Comparison of ENCODE assay signal across 14 cellular contexts in genomic region chr6:3061501-3061941, GRCh38. TPM values are rescaled to one million over a fixed set of nuclear protein-coding genes. Genes with fewer than 3 reads are reported as not detected.
A peak's percentile ranks its signal among the peaks of the same experiment; 100 is the strongest.
DNase-seq lines count a peak whose midpoint lies in the region; ATAC-seq and TF ChIP-seq lines count a peak whose summit lies in the region.
"Had no signal": no experiment of that assay in that cellular context is flagged by ENCODE, and none has a peak within 500 bp of the region (broad histone marks: within the 10 kb centered on the region; RNA-seq: fewer than 3 reads in every experiment).

No MANE protein-coding gene starts in this region.

- H3K27me3 ChIP-seq in BJ (ENCODE audit: control insufficient read depth, insufficient read depth, low read length) (no peaks in the 10 kb centered on the region), RWPE2 (ENCODE audit: insufficient read depth, poor library complexity, severe bottlenecking) (no peaks in the 10 kb centered on the region)

- ATAC-seq in RWPE2 (ENCODE audit: low read depth) (peak; percentile 69), natural killer cell (no peak)
- ATAC-seq: T-cell had no signal

- H3K36me3 Mint-ChIP-seq in natural killer cell: no peaks in the 10 kb centered on the region
- H3K36me3 Mint-ChIP-seq: T-cell had no signal

- no peak overlapping the region for H3K4me3 Mint-ChIP-seq in natural killer cell
- H3K4me3 Mint-ChIP-seq: activated naive CD8-positive, alpha-beta T cell treated with anti-CD3 and anti-CD28 coated beads for 36 hours had no signal

- DNase-seq in BJ (ENCODE audit: low read depth) (no peak), RWPE2 (ENCODE audit: low spot score) (no peak), fibroblast of peridontal ligament (ENCODE audit: extremely low read depth) (peak; percentile 36), natural killer cell (no peak), COR-L47 (lab: John Stamatoyannopoulos, UW) (no peak), GM19238 (ENCODE audit: insufficient read length, low spot score) (no peak), anterior cingulate cortex (lab: John Stamatoyannopoulos, UW) (no peak)
- DNase-seq: activated CD8-positive, alpha-beta memory T cell treated with anti-CD3 and anti-CD28 coated beads for 24 hours; activated naive CD8-positive, alpha-beta T cell treated with anti-CD3 and anti-CD28 coated beads for 36 hours; mesendoderm; MM.1S; NCI-H524; T-cell had no signal

- H3K4me1 Mint-ChIP-seq in natural killer cell: peaks cover 10 to 14% of the 10 kb centered on the region in 2 donors

- intact Hi-C loops in natural killer cell (cut with micrococcal nuclease): no loop called here

- 0 out of 2 replicates have a peak, but pooled peaks have one; percentile 12 for TF ChIP-seq CTCF in BJ (IDR thresholded peaks at IDR 0.05; ENCODE audit: insufficient read depth, low read depth, low read length)
- TF ChIP-seq CTCF in HEK293 (tag by site-specific recombination; IDR thresholded peaks at IDR 0.05): no peak
- TF ChIP-seq CTCF in RWPE2 (IDR thresholded peaks at IDR 0.05; ENCODE audit: poor library complexity, severe bottlenecking): peak; percentile 12
- TF ChIP-seq CTCF in natural killer cell (IDR thresholded peaks at IDR 0.05): no peak

- H3K36me3 ChIP-seq in BJ (ENCODE audit: control insufficient read depth, insufficient read depth, low read length) (no peaks in the 10 kb centered on the region), HEK293 (ENCODE audit: control insufficient read depth in 2 of 2, insufficient read depth in 1 of 2, low read length in 2 of 2) (no peaks in the 10 kb centered on the region), RWPE2 (ENCODE audit: low read depth) (no peaks in the 10 kb centered on the region)

- H3K4me3 ChIP-seq in BJ (ENCODE audit: low read depth, low read length) (no peak overlapping the region), HEK293 (ENCODE audit: low read depth, low read length) (no peak overlapping the region), RWPE2 (ENCODE audit: severe bottlenecking) (no peak overlapping the region)

- H3K27ac Mint-ChIP-seq in natural killer cell: no peak overlapping the region
- H3K27ac Mint-ChIP-seq: activated naive CD8-positive, alpha-beta T cell treated with anti-CD3 and anti-CD28 coated beads for 36 hours had no signal

- CTCF ChIA-PET in BJ (lab: Yijun Ruan, JAX): interaction anchor here (0.5 to 2.7 kb wide), 6 partner anchors 9 to 78 kb away, joined by 3 to 10 read pairs (median 4); no protein-coding TSS in a partner anchor
- CTCF ChIA-PET in HEK293 (lab: Yijun Ruan, JAX): interaction anchor here (0.6 to 1.3 kb wide), 7 partner anchors 20 to 270 kb away, joined by 3 to 5 read pairs (median 3); partner anchors contain the start of gene NQO2

- POLR2A ChIA-PET in BJ (lab: Charles Lee) (no interaction called here), HEK293 (lab: Yijun Ruan, JAX) (interaction anchor here (0.6 kb wide), 1 partner anchor 1453 kb away, joined by 3 read pairs; no protein-coding TSS in a partner anchor)

- H3K9me3 ChIP-seq in HEK293 (ENCODE audit: control insufficient read depth, insufficient read depth, low read depth, low read length): no peaks in the 10 kb centered on the region
- no peaks in the 10 kb centered on the region for H3K9me3 ChIP-seq in RWPE2 (ENCODE audit: severe bottlenecking)

- H3K4me1 ChIP-seq in HEK293 (ENCODE audit: control insufficient read depth, insufficient read depth, low read length) (no peaks in the 10 kb centered on the region), RWPE2 (ENCODE audit: insufficient read depth, poor library complexity, severe bottlenecking) (peaks cover 16% of the 10 kb centered on the region)

- no peaks in the 10 kb centered on the region for H3K9me3 Mint-ChIP-seq in natural killer cell
- H3K9me3 Mint-ChIP-seq: activated naive CD8-positive, alpha-beta T cell treated with anti-CD3 and anti-CD28 coated beads for 36 hours; T-cell had no signal

- H3K27ac ChIP-seq in HEK293 (ENCODE audit: extremely low read depth, low read depth, low read length) (no peak overlapping the region), RWPE2 (ENCODE audit: poor library complexity, severe bottlenecking) (peak overlapping the region; percentile 18)

- H3K27me3 Mint-ChIP-seq in natural killer cell (ENCODE audit: low read depth in 2 of 2): no peaks in the 10 kb centered on the region
- H3K27me3 Mint-ChIP-seq: activated naive CD8-positive, alpha-beta T cell treated with anti-CD3 and anti-CD28 coated beads for 36 hours; T-cell had no signal

TF ChIP-seq in HEK293, 187 proteins besides CTCF, POLR2A, EP300 and RAD21:
- TF ChIP-seq SP7 (tag by site-specific recombination; IDR thresholded peaks at IDR 0.05) (peak; percentile 48), HOXA7 (CRISPR knock-in tag; IDR thresholded peaks at IDR 0.05; ENCODE audit: borderline replicate concordance) (no peak)
TF ChIP-seq in HEK293: peak in this region for 1.

RNA-seq across cellular contexts. Expression of gene RIPK1, which starts 6.8 kb away (rescaled TPM):
- polyA plus RNA-seq in BJ (2011; rRNA removed): 19.5 and 20.2 TPM in 2 replicates
- polyA minus RNA-seq in BJ (2011; rRNA and poly(A)+ RNA removed): 13.5 and 14.9 TPM in 2 replicates
- total RNA-seq in natural killer cell: 10 to 100 TPM; 30.9 to 44.8 (median 34.5) TPM

RNA-seq across cellular contexts. Expression of gene BPHL, which starts 57.0 kb away (rescaled TPM):
- polyA plus RNA-seq in BJ (2011; rRNA removed): 12.1 and 12.2 TPM in 2 replicates
- polyA minus RNA-seq in BJ (2011; rRNA and poly(A)+ RNA removed): 6.5 and 7.4 TPM in 2 replicates
- 1 to 10 TPM; 2.9 to 5.9 (median 5.7) TPM for total RNA-seq in natural killer cell

Comparison
In these comparisons a context has a peak if more than half of its experiments do, and no peak if none do; other contexts are left out.
1. CTCF ChIP-seq: peak in BJ (single experiment) and RWPE2 (single experiment); none in HEK293 (single experiment) and natural killer cell (single experiment).